ENCODE assay signal across 8 cellular contexts in genomic region chr17:39617446-39618251, GRCh38. TPM values are rescaled to one million over a fixed set of nuclear protein-coding genes. Genes with fewer than 3 reads are reported as not detected.
DNase-seq lines count a peak whose midpoint lies in the region; ATAC-seq, FAIRE-seq and TF ChIP-seq lines count a peak whose summit lies in the region.

No MANE protein-coding gene starts in this region.

- no peak overlapping the region for H3K27ac Mint-ChIP-seq in T-helper 2 cell treated with Interferon-gamma antibody and Interleukin-4, amounts not matched to agents 5 μg/mL and 100 μg/mL, for 36 hours
- no peak overlapping the region for H3K27ac Mint-ChIP-seq in astrocyte (ENCODE audit: unreplicated experiment)

- H4K20me1 ChIP-seq in astrocyte (ENCODE audit: insufficient read depth, low read length), result no peaks in the 10 kb centered on the region

- no peak for ATAC-seq in GM21367 (IDR thresholded peaks at IDR 0.05; ENCODE audit: unreplicated experiment)

- FAIRE-seq in astrocyte (lab: Jason Lieb, UNC) (no peak), small intestine (lab: Jason Lieb, UNC) (no peak)

- no CpG with 5 or more reads among the region's 79 CpGs for WGBS in iPS DF 6.9 (ENCODE audit: insufficient coverage, insufficient read length)
- WGBS in small intestine, 3 donors, result 1% methylated on average over 38 to 79 of the region's 79 CpGs

- peaks cover 54% of the 10 kb centered on the region for H3K27me3 Mint-ChIP-seq in T-helper 2 cell treated with Interferon-gamma antibody and Interleukin-4, amounts not matched to agents 5 μg/mL and 100 μg/mL, for 36 hours (ENCODE audit: low read depth)
- peaks cover 86% of the 10 kb centered on the region for H3K27me3 Mint-ChIP-seq in astrocyte (ENCODE audit: low read depth, unreplicated experiment)

- H3K9me3 Mint-ChIP-seq in T-helper 2 cell treated with Interferon-gamma antibody and Interleukin-4, amounts not matched to agents 5 μg/mL and 100 μg/mL, for 36 hours, result no peaks in the 10 kb centered on the region
- no peaks in the 10 kb centered on the region for H3K9me3 Mint-ChIP-seq in astrocyte (ENCODE audit: unreplicated experiment)

- no peaks in the 10 kb centered on the region for H3K79me2 ChIP-seq in astrocyte (ENCODE audit: insufficient read depth, low read length)

- peaks cover 11% of the 10 kb centered on the region for H3K4me1 ChIP-seq in astrocyte (ENCODE audit: insufficient read depth, low read length)
- H3K4me1 ChIP-seq in iPS DF 6.9 (ENCODE audit: control insufficient read depth, insufficient read depth, low read length), result 0 out of 2 replicates have a peak, but pooled peaks cover 3% of the 10 kb centered on the region
- H3K4me1 ChIP-seq in small intestine (ENCODE audit: control insufficient read depth in 2 of 2, insufficient read depth in 1 of 2, low read depth in 1 of 2, low read length in 1 of 2), result peaks cover 0 to 3% of the 10 kb centered on the region in 2 donors

- peak overlapping the region; percentile 56 for H2AFZ ChIP-seq in astrocyte (ENCODE audit: low read depth, low read length)

- no peak for TF ChIP-seq CTCF in astrocyte (IDR thresholded peaks at IDR 0.05; ENCODE audit: insufficient read depth, low read depth, low read length)

- H3K27ac ChIP-seq in astrocyte (ENCODE audit: low read depth, low read length) (no peak overlapping the region), iPS DF 6.9 (ENCODE audit: low read length) (no peak overlapping the region), small intestine (ENCODE audit: low read depth in 1 of 2, low read length in 1 of 2) (no peak overlapping the region)

- no peaks in the 10 kb centered on the region for H3K36me3 ChIP-seq in astrocyte (ENCODE audit: insufficient read depth, low read length)
- no peaks in the 10 kb centered on the region for H3K36me3 ChIP-seq in iPS DF 6.9 (ENCODE audit: control insufficient read depth, insufficient read depth, low read length)
- H3K36me3 ChIP-seq in small intestine (ENCODE audit: control insufficient read depth in 2 of 2, insufficient read depth in 2 of 2, low read length in 2 of 2), result no peaks in the 10 kb centered on the region

- peaks cover 8% of the 10 kb centered on the region for H3K4me1 Mint-ChIP-seq in T-helper 2 cell treated with Interferon-gamma antibody and Interleukin-4, amounts not matched to agents 5 μg/mL and 100 μg/mL, for 36 hours (ENCODE audit: low read depth)
- H3K4me1 Mint-ChIP-seq in astrocyte (ENCODE audit: low read depth, unreplicated experiment), result no peaks in the 10 kb centered on the region

- peak overlapping the region; percentile 90 for H3K4me2 ChIP-seq in astrocyte (ENCODE audit: low read length)

- DNase-seq in Daoy (ENCODE audit: low read depth), result peak; percentile 77
- DNase-seq in NCI-H1092 (lab: John Stamatoyannopoulos, UW), result peak; percentile 83
- peak; percentile 30 for DNase-seq in T-helper 2 cell treated with Interferon-gamma antibody and Interleukin-4, amounts not matched to agents 5 μg/mL and 100 μg/mL, for 36 hours (ENCODE audit: low spot score)
- no peak for DNase-seq in astrocyte (ENCODE audit: low read depth)
- no peak for DNase-seq in iPS DF 6.9 (ENCODE audit: low read depth, low spot score)
- DNase-seq in small intestine, result peak; percentile 74
- no peak for DNase-seq in putamen (ENCODE audit: low spot score)

- no peaks in the 10 kb centered on the region for H3K9me3 ChIP-seq in astrocyte (ENCODE audit: insufficient read depth, low read depth, low read length)
- H3K9me3 ChIP-seq in iPS DF 6.9 (ENCODE audit: control insufficient read depth, insufficient read depth, low read length), result no peaks in the 10 kb centered on the region
- no peaks in the 10 kb centered on the region for H3K9me3 ChIP-seq in small intestine (ENCODE audit: control insufficient read depth, low read depth)

- peak overlapping the region; percentile 73 for H3K4me3 Mint-ChIP-seq in T-helper 2 cell treated with Interferon-gamma antibody and Interleukin-4, amounts not matched to agents 5 μg/mL and 100 μg/mL, for 36 hours
- H3K4me3 Mint-ChIP-seq in astrocyte (ENCODE audit: unreplicated experiment), result peak overlapping the region; percentile 71

- no peaks in the 10 kb centered on the region for H3K36me3 Mint-ChIP-seq in T-helper 2 cell treated with Interferon-gamma antibody and Interleukin-4, amounts not matched to agents 5 μg/mL and 100 μg/mL, for 36 hours (ENCODE audit: low read depth)
- no peaks in the 10 kb centered on the region for H3K36me3 Mint-ChIP-seq in astrocyte (ENCODE audit: low read depth, unreplicated experiment)

- H3K4me3 ChIP-seq in astrocyte (ENCODE audit: insufficient read depth, low read depth, low read length) (peak overlapping the region; percentile 37), iPS DF 6.9 (ENCODE audit: low read length) (peak overlapping the region; percentile 35; the same call in 1 of the 2 replicates), small intestine (ENCODE audit: low read depth in 1 of 2, low read length in 2 of 2) (peak overlapping the region; percentile 38 to 60)

- H3K27me3 ChIP-seq in astrocyte (ENCODE audit: insufficient read depth, low read length) (peaks cover 36% of the 10 kb centered on the region), iPS DF 6.9 (ENCODE audit: control insufficient read depth, insufficient read depth, low read length) (peaks cover 24% of the 10 kb centered on the region), small intestine (ENCODE audit: control insufficient read depth in 2 of 2, insufficient read depth in 2 of 2, low read length in 2 of 2) (peaks cover 0 to 3% of the 10 kb centered on the region in 2 donors)

- peak overlapping the region; percentile 43 for H3K9ac ChIP-seq in astrocyte (ENCODE audit: low read length)

RNA-seq across cellular contexts. Expression of gene PPP1R1B, which starts 9.1 kb away (rescaled TPM):
- not detected in 2 replicates for total RNA-seq in Daoy (2014; rRNA removed; shearing (Covaris generic))
- 0.26 and 0.39 TPM in 2 replicates for total RNA-seq in astrocyte
- 100 to 1,000 TPM in 1 of 3 donors, 10 to 100 TPM in 2; 44.9 to 266 (median 46.7) TPM for polyA plus RNA-seq in small intestine

RNA-seq across cellular contexts. Expression of gene NEUROD2, which starts 9.9 kb away (rescaled TPM):
- not detected in 2 replicates for total RNA-seq in Daoy (2014; rRNA removed; shearing (Covaris generic))
- not detected in 2 replicates for total RNA-seq in astrocyte
- under 1 TPM in 2 of 3 donors, not detected in 1; 0.04 to 0.27 TPM for polyA plus RNA-seq in small intestine

RNA-seq across cellular contexts. Expression of gene STARD3, which starts 19.3 kb away (rescaled TPM):
- total RNA-seq in Daoy (2014; rRNA removed; shearing (Covaris generic)), result 10.5 and 27.0 TPM in 2 replicates
- total RNA-seq in astrocyte, result 51.2 and 62.1 TPM in 2 replicates
- polyA plus RNA-seq in small intestine, result 10 to 100 TPM; 56.0 to 80.2 (median 72.0) TPM

RNA-seq across cellular contexts. Expression of gene TCAP, which starts 47.5 kb away (rescaled TPM):
- total RNA-seq in Daoy (2014; rRNA removed; shearing (Covaris generic)), result not detected in 2 replicates
- total RNA-seq in astrocyte, result 0.98 and 1.4 TPM in 2 replicates
- 10 to 100 TPM in 1 of 3 donors, 1 to 10 TPM in 1, under 1 TPM in 1; 0.85 to 27.6 (median 5.4) TPM for polyA plus RNA-seq in small intestine

RNA-seq across cellular contexts. Expression of gene PNMT, which starts 50.6 kb away (rescaled TPM):
- total RNA-seq in Daoy (2014; rRNA removed; shearing (Covaris generic)), result 0.18 TPM in 1 of 2 replicates, not detected in the other
- 0.59 and 1.5 TPM in 2 replicates for total RNA-seq in astrocyte
- 1 to 10 TPM; 3.4 to 7.8 (median 6.5) TPM for polyA plus RNA-seq in small intestine

Comparison
In these comparisons a context has a peak if more than half of its experiments do, and no peak if none do; other contexts are left out.
1. DNase-seq: peak in Daoy (single experiment), NCI-H1092 (single experiment), T-helper 2 cell treated with Interferon-gamma antibody and Interleukin-4, amounts not matched to agents 5 μg/mL and 100 μg/mL, for 36 hours (single experiment) and small intestine (single experiment); none in astrocyte (single experiment), iPS DF 6.9 (single experiment) and putamen (single experiment).
2. Peak in every context shown above with its lines, with median percentiles within 50 percentile points of each other: H3K4me3 ChIP-seq.